ENCODE assay signal across 9 cellular contexts in genomic region chr1:102015728-102016127, GRCh38. TPM values are rescaled to one million over a fixed set of nuclear protein-coding genes. Genes with fewer than 3 reads are reported as not detected.
"Had no signal": no experiment of that assay in that cellular context is flagged by ENCODE, and none has a peak within 500 bp of the region (broad histone marks: within the 10 kb centered on the region; RNA-seq: fewer than 3 reads in every experiment).

No MANE protein-coding gene starts in this region.

- H3K36me3 ChIP-seq: HAP-1 had no signal

- DNase-seq: GM23248, GOT3, H7, H9, HCEC 1CT, HFFc6 had no signal

- H2AFZ ChIP-seq: GM23248, GM23338 had no signal

- H3K9me3 ChIP-seq: HAP-1 had no signal

- H3K4me3 ChIP-seq: GM23248, GM23338, HAP-1 had no signal

- H3K9ac ChIP-seq: GM23248 had no signal

- ATAC-seq: GM23338, HCT116 had no signal

- H3K27ac ChIP-seq: GM23248 had no signal

- H3K4me2 ChIP-seq: GM23338 had no signal

RNA-seq across cellular contexts. Expression of gene OLFM3, which starts 19.0 kb away (rescaled TPM):
- total RNA-seq: GM23248, HFFc6 had no signal
